In the genomic region with DNA sequence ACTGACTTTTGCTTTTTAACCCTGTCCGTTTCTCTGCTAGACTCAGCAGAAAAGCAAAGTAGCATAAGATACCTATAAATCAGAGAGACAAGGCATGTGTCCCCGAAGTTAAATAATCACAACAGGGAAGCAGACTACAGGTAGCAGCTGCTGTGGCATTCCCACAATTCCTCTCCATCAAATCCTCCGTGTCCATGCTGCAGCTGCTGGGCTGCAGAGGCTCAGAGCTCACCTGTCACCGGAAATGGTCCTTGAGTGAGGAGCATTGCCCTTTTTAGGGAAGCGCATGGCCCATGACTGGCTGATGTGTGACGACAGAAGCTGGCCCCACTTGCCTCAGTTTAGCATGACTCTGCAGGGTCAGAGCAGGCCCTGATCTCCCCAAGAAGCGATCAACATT, we compare ENCODE assay signal across 29 cellular contexts.
"Had no signal": no experiment of that assay in that cellular context is flagged by ENCODE, and none has a peak within 500 bp of the region (broad histone marks: within the 10 kb centered on the region; RNA-seq: fewer than 3 reads in every experiment).

No MANE protein-coding gene starts in this region.

- H3K27me3 Mint-ChIP-seq: effector memory CD8-positive, alpha-beta T cell; naive B cell had no signal

- H3K27ac ChIP-seq: esophagus squamous epithelium, heart right ventricle, left lung, parathyroid adenoma, right lobe of liver, suprapubic skin, transverse colon, upper lobe of right lung, uterus had no signal

- H3K4me3 Mint-ChIP-seq: effector memory CD8-positive, alpha-beta T cell; mesothelial cell of epicardium; naive B cell; natural killer cell treated with Interleukin-12 subunit alpha and Interleukin-12 subunit beta and Interleukin-15 and Interleukin-18, amount 100 ng/mL, for 72 hours; neural crest cell; stimulated activated naive CD8-positive, alpha-beta T cell treated with anti-CD3 and anti-CD28 coated beads, Interleukin-15, amount 100 ng/mL, for 72 hours had no signal

- H2AFZ ChIP-seq: parathyroid adenoma had no signal

- H3K9me3 ChIP-seq: esophagus squamous epithelium, left lung, mucosa of descending colon, right lobe of liver, suprapubic skin, transverse colon, upper lobe of right lung, uterus had no signal

- H3K9me3 Mint-ChIP-seq: natural killer cell treated with Interleukin-12 subunit alpha and Interleukin-12 subunit beta and Interleukin-15 and Interleukin-18, amount 100 ng/mL, for 72 hours; neural crest cell; stimulated activated naive CD8-positive, alpha-beta T cell treated with anti-CD3 and anti-CD28 coated beads, Interleukin-15, amount 100 ng/mL, for 72 hours had no signal

- DNase-seq: effector memory CD8-positive, alpha-beta T cell; erythroblast; esophagus squamous epithelium; foreskin melanocyte; glutamatergic neuron; heart right ventricle; hippocampal formation; left cardiac atrium; left lung; mesenchymal stem cell; mucosa of descending colon; naive B cell; right lobe of liver; stimulated activated CD4-positive, alpha-beta T cell treated with anti-CD3 and anti-CD28 coated beads, Interleukin-12 subunit alpha, Interleukin-12 subunit beta, amount 100 ng/mL, for 4 hours; stimulated activated CD4-positive, alpha-beta T cell treated with anti-CD3 and anti-CD28 coated beads, Interleukin-1b, Interleukin-23, amount 100 ng/mL, for 48 hours; stimulated activated CD4-positive, alpha-beta T cell treated with anti-CD3 and anti-CD28 coated beads, Interleukin-4, amount 100 ng/mL, for 1 hour; stimulated activated CD8-positive, alpha-beta memory T cell treated with anti-CD3 and anti-CD28 coated beads, Interleukin-4, amount 100 ng/mL, for 48 hours; stimulated activated naive CD4-positive, alpha-beta T cell; stimulated activated naive CD8-positive, alpha-beta T cell treated with anti-CD3 and anti-CD28 coated beads, Interleukin-15, amount 100 ng/mL, for 72 hours; transverse colon; upper lobe of right lung; uterus had no signal

- H3K36me3 ChIP-seq: esophagus squamous epithelium, heart right ventricle, left lung, right lobe of liver, suprapubic skin, transverse colon, upper lobe of right lung, uterus had no signal

- ATAC-seq: effector memory CD8-positive, alpha-beta T cell; heart right ventricle; left cardiac atrium; left lung; mucosa of descending colon; natural killer cell treated with Interleukin-12 subunit alpha and Interleukin-12 subunit beta and Interleukin-15 and Interleukin-18, amount 100 ng/mL, for 72 hours; right lobe of liver; stimulated activated naive CD8-positive, alpha-beta T cell treated with anti-CD3 and anti-CD28 coated beads, Interleukin-15, amount 100 ng/mL, for 72 hours; upper lobe of right lung had no signal

- H3K4me1 Mint-ChIP-seq: naive B cell; neural crest cell; stimulated activated naive CD8-positive, alpha-beta T cell treated with anti-CD3 and anti-CD28 coated beads, Interleukin-15, amount 100 ng/mL, for 72 hours had no signal

- H3K27ac Mint-ChIP-seq: effector memory CD8-positive, alpha-beta T cell; mesothelial cell of epicardium; naive B cell; natural killer cell treated with Interleukin-12 subunit alpha and Interleukin-12 subunit beta and Interleukin-15 and Interleukin-18, amount 100 ng/mL, for 72 hours; progenitor cell of endocrine pancreas; stimulated activated naive CD8-positive, alpha-beta T cell treated with anti-CD3 and anti-CD28 coated beads, Interleukin-15, amount 100 ng/mL, for 72 hours had no signal

- H3K27me3 ChIP-seq: esophagus squamous epithelium, heart right ventricle, left lung, right lobe of liver, suprapubic skin, transverse colon, upper lobe of right lung, uterus had no signal

- H3K36me3 Mint-ChIP-seq: mesothelial cell of epicardium; naive B cell; natural killer cell treated with Interleukin-12 subunit alpha and Interleukin-12 subunit beta and Interleukin-15 and Interleukin-18, amount 100 ng/mL, for 72 hours had no signal

- H3K4me1 ChIP-seq: left lung, parathyroid adenoma, right lobe of liver, suprapubic skin, transverse colon, upper lobe of right lung, uterus had no signal

- H3K79me2 ChIP-seq: parathyroid adenoma had no signal

- H3K4me3 ChIP-seq: esophagus squamous epithelium, heart right ventricle, left lung, mucosa of descending colon, right lobe of liver, smooth muscle cell, suprapubic skin, transverse colon, upper lobe of right lung, uterus had no signal

- H3K4me2 ChIP-seq: smooth muscle cell had no signal
